21 cellular contexts compared by ENCODE assay signal in genomic region chr11:117745346-117745745, GRCh38. TPM values are rescaled to one million over a fixed set of nuclear protein-coding genes. Genes with fewer than 3 reads are reported as not detected.
DNase-seq lines count a peak whose midpoint lies in the region; FAIRE-seq and TF ChIP-seq lines count a peak whose summit lies in the region.
"Had no signal": no experiment of that assay in that cellular context is flagged by ENCODE, and none has a peak within 500 bp of the region (broad histone marks: within the 10 kb centered on the region; RNA-seq: fewer than 3 reads in every experiment).

No MANE protein-coding gene starts in this region.

- no peak overlapping the region for H3K4me3 Mint-ChIP-seq in activated CD4-positive, alpha-beta memory T cell treated with anti-CD3 and anti-CD28 coated beads, Interleukin-2, amount 10 ng/mL, durations not matched to agents 7 days and 5 days
- H3K4me3 Mint-ChIP-seq: CD14-positive monocyte; CD4-positive, alpha-beta memory T cell; H9 had no signal

- H2BK12ac ChIP-seq in neuronal stem cell (ENCODE audit: low read length) = no peak overlapping the region

- H2BK5ac ChIP-seq in neuronal stem cell (ENCODE audit: low read length) = no peak overlapping the region

- DNase-seq in GM12892 (ENCODE audit: insufficient read length) (no peak), neuronal stem cell (ENCODE audit: low spot score) (no peak), substantia nigra (lab: John Stamatoyannopoulos, UW) (no peak), KBM-7 (no peak), globus pallidus (ENCODE audit: low spot score) (no peak)
- DNase-seq in activated CD4-positive, alpha-beta memory T cell treated with anti-CD3 and anti-CD28 coated beads, Interleukin-2, amount 10 ng/mL, durations not matched to agents 7 days and 5 days = no peak
- DNase-seq: 8988T; CD4-positive, alpha-beta memory T cell; DMS153; DMS79; GF-D8; GOT3; H9 had no signal

- no peaks in the 10 kb centered on the region for H3K4me1 Mint-ChIP-seq in activated CD4-positive, alpha-beta memory T cell treated with anti-CD3 and anti-CD28 coated beads, Interleukin-2, amount 10 ng/mL, durations not matched to agents 7 days and 5 days
- H3K4me1 Mint-ChIP-seq: CD4-positive, alpha-beta memory T cell had no signal

- peak overlapping the region; percentile 29 for H3K27ac ChIP-seq in angular gyrus (ENCODE audit: low read depth, low read length)
- H3K27ac ChIP-seq in neuronal stem cell (replicated peaks; ENCODE audit: low read length) = no peak overlapping the region
- peak overlapping the region; percentile 53 for H3K27ac ChIP-seq in substantia nigra (ENCODE audit: low read depth, low read length, poor library complexity, severe bottlenecking)
- H3K27ac ChIP-seq: BLaER1, HL-60 had no signal

- no peaks in the 10 kb centered on the region for H3K36me3 Mint-ChIP-seq in activated CD4-positive, alpha-beta memory T cell treated with anti-CD3 and anti-CD28 coated beads, Interleukin-2, amount 10 ng/mL, durations not matched to agents 7 days and 5 days (ENCODE audit: low read depth)
- H3K36me3 Mint-ChIP-seq: CD14-positive monocyte; CD4-positive, alpha-beta memory T cell had no signal

- no peak overlapping the region for H2AK5ac ChIP-seq in neuronal stem cell (ENCODE audit: low read depth, low read length)

- H3K27me3 Mint-ChIP-seq in activated CD4-positive, alpha-beta memory T cell treated with anti-CD3 and anti-CD28 coated beads, Interleukin-2, amount 10 ng/mL, durations not matched to agents 7 days and 5 days = peaks cover 9% of the 10 kb centered on the region

- H3K79me1 ChIP-seq in neuronal stem cell (ENCODE audit: low read depth, low read length) = no peaks in the 10 kb centered on the region

- H3K4ac ChIP-seq in neuronal stem cell (ENCODE audit: low read length) = no peak overlapping the region

- peaks cover 0 to 9% of the 10 kb centered on the region in 2 donors for H3K4me1 ChIP-seq in neuronal stem cell (ENCODE audit: control insufficient read depth in 2 of 2, insufficient read depth in 1 of 2, low read depth in 1 of 2, low read length in 2 of 2)

- peak overlapping the region; percentile 1 for H3K14ac ChIP-seq in neuronal stem cell (ENCODE audit: low read length)

- H2AFZ ChIP-seq in neuronal stem cell (ENCODE audit: low read length) = no peak overlapping the region

- H3K9me3 ChIP-seq in neuronal stem cell (replicated peaks in 1 of 2; ENCODE audit: control insufficient read depth in 2 of 2, insufficient read depth in 1 of 2, low read depth in 1 of 2, low read length in 2 of 2) = no peaks in the 10 kb centered on the region
- H3K9me3 ChIP-seq: BLaER1 had no signal

- no peak overlapping the region for H3K4me2 ChIP-seq in neuronal stem cell (ENCODE audit: insufficient read depth, low read length, poor library complexity, severe bottlenecking)
- H3K4me2 ChIP-seq: BLaER1 had no signal

- no peak overlapping the region for H4K8ac ChIP-seq in neuronal stem cell (ENCODE audit: low read depth, low read length)

- no peak overlapping the region for H3K4me3 ChIP-seq in neuronal stem cell (ENCODE audit: low read length in 2 of 2)
- H3K4me3 ChIP-seq: BLaER1 had no signal

- no peak overlapping the region for H3K27ac Mint-ChIP-seq in activated CD4-positive, alpha-beta memory T cell treated with anti-CD3 and anti-CD28 coated beads, Interleukin-2, amount 10 ng/mL, durations not matched to agents 7 days and 5 days
- H3K27ac Mint-ChIP-seq: CD4-positive, alpha-beta memory T cell; H9 had no signal

- H3K18ac ChIP-seq in neuronal stem cell (ENCODE audit: low read length) = no peak overlapping the region

- H4K91ac ChIP-seq in neuronal stem cell (ENCODE audit: low read depth, low read length, poor library complexity) = no peak overlapping the region

- H2BK120ac ChIP-seq in neuronal stem cell (ENCODE audit: low read depth, low read length) = no peak overlapping the region

- H3K9ac ChIP-seq in neuronal stem cell (ENCODE audit: low read depth, low read length, poor library complexity) = no peak overlapping the region
- H3K9ac ChIP-seq: BLaER1 had no signal

- TF ChIP-seq POLR2A in GM12892 (IDR thresholded peaks at IDR 0.05; ENCODE audit: low read depth, low read length) = no peak

- WGBS in neuronal stem cell (ENCODE audit: extremely low coverage in 2 of 2, insufficient read length in 2 of 2, insufficient replicate concordance in 1 of 2), 2 donors = no CpG with 5 or more reads among the region's 7 CpGs

- H3K27me3 ChIP-seq in neuronal stem cell (ENCODE audit: control insufficient read depth in 3 of 3, insufficient read depth in 3 of 3, low read depth in 1 of 3, low read length in 3 of 3) = peaks cover 0 to 11% (median 0%) of the 10 kb centered on the region in 3 experiments
- H3K27me3 ChIP-seq: BLaER1 had no signal

- H3K23ac ChIP-seq in neuronal stem cell (ENCODE audit: low read depth, low read length, poor library complexity) = no peak overlapping the region

- no peak overlapping the region for H2BK15ac ChIP-seq in neuronal stem cell (ENCODE audit: low read length)

- H3K9me3 Mint-ChIP-seq in activated CD4-positive, alpha-beta memory T cell treated with anti-CD3 and anti-CD28 coated beads, Interleukin-2, amount 10 ng/mL, durations not matched to agents 7 days and 5 days = no peaks in the 10 kb centered on the region
- H3K9me3 Mint-ChIP-seq: H9 had no signal

- no peaks in the 10 kb centered on the region for H3K36me3 ChIP-seq in neuronal stem cell (replicated peaks in 1 of 2; ENCODE audit: control insufficient read depth in 2 of 2, insufficient read depth in 2 of 2, low read length in 2 of 2)
- H3K36me3 ChIP-seq: BLaER1 had no signal

- POLR2A ChIA-PET in activated CD4-positive, alpha-beta memory T cell treated with anti-CD3 and anti-CD28 coated beads, Interleukin-2, amount 10 ng/mL, durations not matched to agents 7 days and 5 days (lab: Charles Lee) = no interaction called here

- in situ Hi-C loops in KBM-7 (cut with MboI; ENCODE audit: low pct_unique_long_range_greater_than_20kb, low sequenced_read_pairs) = no loop called here

- FAIRE-seq in GM12892 (lab: Jason Lieb, UNC) = peak; percentile 46

- CTCF ChIA-PET in activated CD4-positive, alpha-beta memory T cell treated with anti-CD3 and anti-CD28 coated beads, Interleukin-2, amount 10 ng/mL, durations not matched to agents 7 days and 5 days (lab: Charles Lee) = no interaction called here

RNA-seq across cellular contexts. Expression of gene DSCAML1, which starts 51.7 kb away (rescaled TPM):
- 0.36 TPM for polyA plus RNA-seq in GM12892 (2012; ENCODE audit: missing spikeins)
- polyA plus RNA-seq in neuronal stem cell (2013, experiment 1 of 2) = 0.47 TPM
- polyA plus RNA-seq in neuronal stem cell (2013, experiment 2 of 2) = 0.50 TPM
- total RNA-seq in activated CD4-positive, alpha-beta memory T cell treated with anti-CD3 and anti-CD28 coated beads, Interleukin-2, amount 10 ng/mL, durations not matched to agents 7 days and 5 days = under 1 TPM in 1 of 2 experiments, not detected in 1; 0.03 TPM
- total RNA-seq: A673, Daoy, HT1080 had no signal
- polyA plus RNA-seq: AG04450; CD14-positive monocyte; CD4-positive, alpha-beta memory T cell had no signal
